10 cellular contexts compared by ENCODE assay signal in the genomic region with DNA sequence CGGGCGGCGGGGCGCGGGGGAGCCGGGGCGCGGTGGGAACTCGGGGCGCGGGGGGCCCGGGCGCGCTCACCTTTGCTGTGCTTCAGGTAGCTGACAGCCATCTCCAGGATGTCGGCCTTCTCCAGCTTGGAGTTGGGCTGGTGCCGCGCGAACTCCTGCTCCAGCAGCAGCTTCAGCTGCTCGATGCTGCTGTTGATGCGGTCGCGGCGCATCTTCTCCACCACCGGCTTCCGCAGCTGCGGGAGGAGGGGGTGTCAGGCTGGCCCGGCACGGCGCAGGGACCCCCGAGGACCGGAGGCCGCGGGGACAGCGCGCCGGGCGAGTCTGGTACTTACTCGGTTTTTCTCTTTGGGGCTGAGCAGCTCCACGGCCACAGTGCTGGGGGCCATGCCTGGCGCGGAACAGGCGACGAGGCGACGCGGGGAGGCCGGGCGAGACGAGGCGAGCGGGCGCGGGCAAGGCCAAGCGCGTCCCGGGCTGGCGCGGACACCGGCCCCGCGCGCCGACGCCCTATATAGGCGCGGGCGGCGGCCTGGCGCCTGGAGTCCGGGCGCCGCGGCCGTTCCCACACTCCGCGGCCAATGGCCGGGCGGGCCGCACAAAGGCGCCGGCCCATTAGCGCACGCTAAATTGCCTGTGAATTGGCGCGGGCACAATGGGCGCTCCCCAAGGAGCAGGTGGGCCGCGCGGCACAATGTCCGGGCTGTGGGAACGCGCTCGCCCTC. TPM values are rescaled to one million over a fixed set of nuclear protein-coding genes. Genes with fewer than 3 reads are reported as not detected.
DNase-seq lines count a peak whose midpoint lies in the region; ATAC-seq and TF ChIP-seq lines count a peak whose summit lies in the region.
"Had no signal": no experiment of that assay in that cellular context is flagged by ENCODE, and none has a peak within 500 bp of the region (broad histone marks: within the 10 kb centered on the region; RNA-seq: fewer than 3 reads in every experiment).

A gene with protein sequence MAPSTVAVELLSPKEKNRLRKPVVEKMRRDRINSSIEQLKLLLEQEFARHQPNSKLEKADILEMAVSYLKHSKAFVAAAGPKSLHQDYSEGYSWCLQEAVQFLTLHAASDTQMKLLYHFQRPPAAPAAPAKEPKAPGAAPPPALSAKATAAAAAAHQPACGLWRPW (minus strand): TSS at position 488 of the 725 bp plus-strand sequence. CDS start 99 bp downstream, at position 389.

- H3K79me2 ChIP-seq in Karpas-422 (ENCODE audit: low read length) (peaks cover 11% of the 10 kb centered on the region), osteoblast (ENCODE audit: insufficient read depth, low read length) (peaks cover 11% of the 10 kb centered on the region)

- peak; percentile 46 for ATAC-seq in mucosa of descending colon

- H3K27me3 ChIP-seq in Karpas-422 (ENCODE audit: low read length) (no peaks in the 10 kb centered on the region), osteoblast (ENCODE audit: insufficient read depth, low read length) (peaks cover 30% of the 10 kb centered on the region)
- H3K27me3 ChIP-seq: testis had no signal

- peak within 1 kb of the TSS; percentile 52 for H3K4me2 ChIP-seq in Karpas-422 (ENCODE audit: low read depth, low read length, poor library complexity, severe bottlenecking)
- H3K4me2 ChIP-seq in osteoblast (ENCODE audit: insufficient read depth, low read length), result no peak within 1 kb of the TSS

- H3K36me3 ChIP-seq in Karpas-422 (ENCODE audit: insufficient read depth, low read length), result no peaks in the 10 kb centered on the region
- H3K36me3 ChIP-seq in mucosa of descending colon (ENCODE audit: low read depth), result no peaks in the 10 kb centered on the region
- H3K36me3 ChIP-seq in osteoblast (ENCODE audit: insufficient read depth, low read length), result no peaks in the 10 kb centered on the region

- TF ChIP-seq CTCF in C4-2B (conservative IDR thresholded peaks at IDR 0.05), result no peak
- TF ChIP-seq CTCF in mucosa of descending colon (IDR thresholded peaks at IDR 0.05), result no peak
- no peak for TF ChIP-seq CTCF in osteoblast (IDR thresholded peaks at IDR 0.05; ENCODE audit: extremely low read depth, low read depth, low read length)
- TF ChIP-seq CTCF in foreskin fibroblast (IDR thresholded peaks at IDR 0.05; ENCODE audit: low read depth, low read length), result no peak

- no peaks in the 10 kb centered on the region for H3K9me2 ChIP-seq in Karpas-422 (replicated peaks; ENCODE audit: insufficient read depth, low read length)

- intact Hi-C loops in mucosa of descending colon (cut with DNase I, micrococcal nuclease), result no loop called here

- H3K27ac ChIP-seq in C4-2B (peak within 1 kb of the TSS; percentile 72), Karpas-422 (ENCODE audit: low read length) (no peak within 1 kb of the TSS), osteoblast (ENCODE audit: low read depth, low read length) (no peak within 1 kb of the TSS)
- H3K27ac ChIP-seq: testis had no signal

- H2AFZ ChIP-seq in Karpas-422 (ENCODE audit: low read length) (no peak within 1 kb of the TSS; the same call in 1 of the 2 replicates), osteoblast (ENCODE audit: low read length) (no peak within 1 kb of the TSS)

- H3K9me3 ChIP-seq in Karpas-422 (ENCODE audit: low read length) (no peaks in the 10 kb centered on the region), mucosa of descending colon (no peaks in the 10 kb centered on the region), osteoblast (ENCODE audit: low read depth, low read length) (no peaks in the 10 kb centered on the region)
- H3K9me3 ChIP-seq: testis had no signal

- H3K9ac ChIP-seq in Karpas-422 (ENCODE audit: low read length), result peak within 1 kb of the TSS; percentile 26; the same call in 1 of the 2 replicates

- DNase-seq in Karpas-422, result no peak
- DNase-seq in central memory CD4-positive, alpha-beta T cell, result peak; percentile 19
- DNase-seq in mucosa of descending colon, result peak in 2 of 3 donors; percentile 69 to 77
- DNase-seq in RKO (ENCODE audit: low spot score), result no peak
- DNase-seq in osteoblast (ENCODE audit: insufficient read length, low spot score, missing footprints), result no peak
- no peak for DNase-seq in foreskin fibroblast
- no peak for DNase-seq in NCI-H2081 treated with DMSO at 0.1 percent for 48 hours (lab: John Stamatoyannopoulos, UW)

- H4K20me1 ChIP-seq in Karpas-422 (ENCODE audit: insufficient read depth, low read depth, low read length) (peaks cover 13% of the 10 kb centered on the region), osteoblast (ENCODE audit: insufficient read depth, low read length) (peaks cover 7% of the 10 kb centered on the region)

- H3K4me1 ChIP-seq in Karpas-422 (ENCODE audit: low read length) (peaks cover 21% of the 10 kb centered on the region), mucosa of descending colon (ENCODE audit: low read depth) (peaks cover 54% of the 10 kb centered on the region), osteoblast (ENCODE audit: insufficient read depth, low read length) (peaks cover 15% of the 10 kb centered on the region)

- peak within 1 kb of the TSS; percentile 32; the same call in 1 of the 2 replicates for H3K4me3 ChIP-seq in Karpas-422 (ENCODE audit: low read length)
- H3K4me3 ChIP-seq in mucosa of descending colon, result no peak within 1 kb of the TSS
- no peak within 1 kb of the TSS for H3K4me3 ChIP-seq in osteoblast (ENCODE audit: insufficient read depth, low read length)
- no peak within 1 kb of the TSS for H3K4me3 ChIP-seq in foreskin fibroblast (ENCODE audit: low read depth in 1 of 2, low read length in 2 of 2)

RNA-seq across cellular contexts. Expression of the gene that starts here (rescaled TPM):
- total RNA-seq in Karpas-422 (2014; rRNA removed; shearing (Covaris generic); ENCODE audit: low replicate concordance), result not detected in 2 replicates
- total RNA-seq in mucosa of descending colon, result 1 to 10 TPM; 1.3 to 7.8 (median 1.6) TPM
- total RNA-seq in osteoblast, result not detected in 2 replicates
- total RNA-seq: glomerular endothelial cell had no signal

Comparison
In these comparisons a context has a peak if more than half of its experiments do, and no peak if none do; other contexts are left out.
1. DNase-seq: peak in central memory CD4-positive, alpha-beta T cell (single experiment) and mucosa of descending colon (2 of 3); none in Karpas-422 (single experiment), RKO (single experiment), osteoblast (single experiment), foreskin fibroblast (0 of 2) and NCI-H2081 treated with DMSO at 0.1 percent for 48 hours (single experiment).